In genomic region chr15:55742498-55742926, GRCh38 we compare ENCODE assay signal across 8 cellular contexts. TPM values are rescaled to one million over a fixed set of nuclear protein-coding genes. Genes with fewer than 3 reads are reported as not detected.
DNase-seq lines count a peak whose midpoint lies in the region; ATAC-seq and TF ChIP-seq lines count a peak whose summit lies in the region.

No MANE protein-coding gene starts in this region.

- peaks cover 0 to 40% (median 31%) of the 10 kb centered on the region in 4 donors for H3K4me1 ChIP-seq in sigmoid colon

- ATAC-seq in activated T-helper 17 cell treated with anti-CD3 and anti-CD28 coated beads, Interleukin-2, amount 50 U/mL, for 72 hours (replicated peaks): peak; percentile 16
- peak; percentile 66 for ATAC-seq in left ventricle myocardium superior
- no peak for ATAC-seq in HG02870 (IDR thresholded peaks at IDR 0.05; ENCODE audit: unreplicated experiment)
- no peak for ATAC-seq in HG02852 (IDR thresholded peaks at IDR 0.05; ENCODE audit: unreplicated experiment)

- H3K27ac ChIP-seq in sigmoid colon: peak overlapping the region; percentile 65 to 72 (median 71)

- DNase-seq in GM03348 (ENCODE audit: low spot score) (peak; percentile 54), left ventricle myocardium superior (peak; percentile 43), sigmoid colon (peak; percentile 72), immature natural killer cell (no peak)

- H3K4me1 Mint-ChIP-seq in activated T-helper 17 cell treated with anti-CD3 and anti-CD28 coated beads, Interleukin-2, amount 50 U/mL, for 72 hours: no peaks in the 10 kb centered on the region
- no peaks in the 10 kb centered on the region for H3K4me1 Mint-ChIP-seq in immature natural killer cell

- H3K27me3 ChIP-seq in sigmoid colon: peaks cover 7 to 63% (median 23%) of the 10 kb centered on the region in 3 donors

- no peaks in the 10 kb centered on the region for H3K36me3 Mint-ChIP-seq in activated T-helper 17 cell treated with anti-CD3 and anti-CD28 coated beads, Interleukin-2, amount 50 U/mL, for 72 hours (ENCODE audit: low read depth)
- no peaks in the 10 kb centered on the region for H3K36me3 Mint-ChIP-seq in immature natural killer cell

- no peak for TF ChIP-seq POLR2A in sigmoid colon (IDR thresholded peaks at IDR 0.05)

- H3K4me3 Mint-ChIP-seq in activated T-helper 17 cell treated with anti-CD3 and anti-CD28 coated beads, Interleukin-2, amount 50 U/mL, for 72 hours: no peak overlapping the region
- peak overlapping the region in 1 of 5 donors; percentile 59 for H3K4me3 Mint-ChIP-seq in immature natural killer cell

- H3K4me3 ChIP-seq in sigmoid colon: peak overlapping the region; percentile 45 to 80 (median 74)

- TF ChIP-seq RAD21 in Ishikawa (IDR thresholded peaks at IDR 0.05; ENCODE audit: low read depth): no peak

- H3K9me3 ChIP-seq in sigmoid colon: no peaks in the 10 kb centered on the region

- intact Hi-C loops in left ventricle myocardium superior (cut with micrococcal nuclease) (no loop called here), sigmoid colon (cut with DNase I) (loop anchor here (5.0 kb wide), 1 partner anchor 80 kb away; no protein-coding TSS in a partner anchor)

- H3K9me3 Mint-ChIP-seq in activated T-helper 17 cell treated with anti-CD3 and anti-CD28 coated beads, Interleukin-2, amount 50 U/mL, for 72 hours: no peaks in the 10 kb centered on the region
- H3K9me3 Mint-ChIP-seq in immature natural killer cell: no peaks in the 10 kb centered on the region

- peaks cover 18% of the 10 kb centered on the region for H3K27me3 Mint-ChIP-seq in activated T-helper 17 cell treated with anti-CD3 and anti-CD28 coated beads, Interleukin-2, amount 50 U/mL, for 72 hours
- peaks cover 3 to 27% (median 10%) of the 10 kb centered on the region in 3 donors for H3K27me3 Mint-ChIP-seq in immature natural killer cell (ENCODE audit: low read depth in 3 of 3)

- no peak for TF ChIP-seq CTCF in sigmoid colon (IDR thresholded peaks at IDR 0.05)

- WGBS in sigmoid colon, 2 donors: 0 to 1% methylated on average over 52 of the region's 52 CpGs

- TF ChIP-seq EP300 in Ishikawa (IDR thresholded peaks at IDR 0.05; ENCODE audit: borderline replicate concordance): no peak
- no peak for TF ChIP-seq EP300 in sigmoid colon (IDR thresholded peaks at IDR 0.05)

- H3K36me3 ChIP-seq in sigmoid colon: no peaks in the 10 kb centered on the region

- no peak overlapping the region for H3K27ac Mint-ChIP-seq in activated T-helper 17 cell treated with anti-CD3 and anti-CD28 coated beads, Interleukin-2, amount 50 U/mL, for 72 hours
- H3K27ac Mint-ChIP-seq in immature natural killer cell: no peak overlapping the region

TF ChIP-seq in Ishikawa, 13 proteins besides CTCF, POLR2A, EP300 and RAD21:
- TF ChIP-seq YY1 (IDR thresholded peaks at IDR 0.05; ENCODE audit: low read depth) (no peak), TEAD4 (IDR thresholded peaks at IDR 0.05) (no peak), TCF12 (IDR thresholded peaks at IDR 0.05; ENCODE audit: low read depth) (0 out of 2 replicates have a peak, but pooled peaks have one; percentile 15), CEBPB (IDR thresholded peaks at IDR 0.05) (no peak), USF1 (IDR thresholded peaks at IDR 0.05) (no peak), ZBTB7A (IDR thresholded peaks at IDR 0.05; ENCODE audit: low read depth) (no peak), FOXM1 (IDR thresholded peaks at IDR 0.05; ENCODE audit: borderline replicate concordance, low read depth) (no peak), EGR1 (IDR thresholded peaks at IDR 0.05) (no peak), MAX (IDR thresholded peaks at IDR 0.05) (0 out of 2 replicates have a peak, but pooled peaks have one; percentile 0), TAF1 (IDR thresholded peaks at IDR 0.05; ENCODE audit: low read depth) (no peak), CREB1 (IDR thresholded peaks at IDR 0.05; ENCODE audit: low read depth) (no peak), REST (IDR thresholded peaks at IDR 0.05; ENCODE audit: low read depth) (peak; percentile 9; the same call in 1 of the 2 replicates)
TF ChIP-seq in Ishikawa: peak in this region for 3.

RNA-seq across cellular contexts. Expression of gene PRTG, which starts 0.4 kb away (rescaled TPM):
- not detected for total RNA-seq in activated T-helper 17 cell treated with anti-CD3 and anti-CD28 coated beads, Interleukin-2, amount 50 U/mL, for 72 hours
- 0.77 TPM for total RNA-seq in left ventricle myocardium superior
- 1 to 10 TPM; 1.3 to 5.3 (median 2.2) TPM for total RNA-seq in sigmoid colon
- under 1 TPM in 1 of 3 donors, not detected in 2; 0.42 TPM for polyA plus RNA-seq in sigmoid colon
- polyA plus RNA-seq in immature natural killer cell: not detected

Comparison
In these comparisons a context has a peak if more than half of its experiments do, and no peak if none do; other contexts are left out.
1. DNase-seq: peak in GM03348 (single experiment), left ventricle myocardium superior (single experiment) and sigmoid colon (single experiment); none in immature natural killer cell (0 of 3).
2. ATAC-seq: peak in activated T-helper 17 cell treated with anti-CD3 and anti-CD28 coated beads, Interleukin-2, amount 50 U/mL, for 72 hours (single experiment) and left ventricle myocardium superior (single experiment); none in HG02870 (single experiment) and HG02852 (single experiment).